Comparison of ENCODE assay signal across 8 cellular contexts in genomic region chr9:68780735-68781134, GRCh38.
DNase-seq lines count a peak whose midpoint lies in the region; ATAC-seq, FAIRE-seq and TF ChIP-seq lines count a peak whose summit lies in the region.

No MANE protein-coding gene starts in this region.

- peak; percentile 32 for ATAC-seq in activated CD4-positive, alpha-beta T cell treated with anti-CD3 and anti-CD28 coated beads for 36 hours

- peaks cover 16% of the 10 kb centered on the region for H3K79me2 ChIP-seq in keratinocyte (ENCODE audit: control insufficient read depth, insufficient read depth, low read length)

- DNase-seq in activated CD4-positive, alpha-beta T cell treated with anti-CD3 and anti-CD28 coated beads for 36 hours, result peak; percentile 57
- no peak for DNase-seq in activated CD4-positive, alpha-beta T cell treated with anti-CD3 and anti-CD28 coated beads for 4 hours
- peak; percentile 18 to 41 for DNase-seq in activated CD4-positive, alpha-beta T cell treated with anti-CD3 and anti-CD28 coated beads, Interleukin-2, amount 50 U/mL, for 48 hours
- DNase-seq in keratinocyte (ENCODE audit: low read depth, low spot score), result no peak
- no peak for DNase-seq in thyroid gland
- DNase-seq in inferior parietal cortex (ENCODE audit: extremely low spot score), result no peak
- no peak for DNase-seq in NCI-H146 (lab: John Stamatoyannopoulos, UW)
- DNase-seq in NCI-H524 (lab: John Stamatoyannopoulos, UW), result no peak

- peaks cover 19% of the 10 kb centered on the region for H3K4me1 ChIP-seq in keratinocyte (ENCODE audit: control insufficient read depth, extremely low read depth, insufficient read depth, low read length)
- H3K4me1 ChIP-seq in thyroid gland, result peaks cover 34 to 35% of the 10 kb centered on the region in 2 donors

- TF ChIP-seq POLR2A in thyroid gland (IDR thresholded peaks at IDR 0.05), result no peak

- POLR2A ChIA-PET in activated CD4-positive, alpha-beta T cell treated with anti-CD3 and anti-CD28 coated beads for 36 hours (lab: Charles Lee), result no interaction called here

- intact Hi-C loops in activated CD4-positive, alpha-beta T cell treated with anti-CD3 and anti-CD28 coated beads for 36 hours (cut with DNase I, micrococcal nuclease), result loop anchor here (1.0 to 10.0 kb wide), 12 partner anchors 22 to 1474 kb away; partner anchors contain the start of genes FXN (in 2 of the 2), PIP5K1B (in 1 of the 2), SMC5 (in 1 of the 2) and TJP2 (in 1 of the 2)
- intact Hi-C loops in thyroid gland (cut with DNase I), result no loop called here

- peak overlapping the region; percentile 85 for H3K9ac ChIP-seq in keratinocyte (ENCODE audit: control insufficient read depth, extremely low read depth, insufficient read depth, low read length)

- H3K9me1 ChIP-seq in keratinocyte (ENCODE audit: control insufficient read depth, extremely low read depth, insufficient read depth, low read length), result no peaks in the 10 kb centered on the region

- no peaks in the 10 kb centered on the region for H4K20me1 ChIP-seq in keratinocyte (ENCODE audit: control insufficient read depth, extremely low read depth, insufficient read depth, low read length)

- dilution Hi-C loops in keratinocyte (cut with MboI; ENCODE audit: extremely low pct_ligation_motif_present, low sequenced_read_pairs), result no loop called here

- H3K27me3 ChIP-seq in keratinocyte (ENCODE audit: control insufficient read depth, extremely low read depth, insufficient read depth, low read length), result no peaks in the 10 kb centered on the region
- H3K27me3 ChIP-seq in thyroid gland, result no peaks in the 10 kb centered on the region

- TF ChIP-seq CTCF in keratinocyte (optimal IDR thresholded peaks at IDR 0.05 in 1 of 3, IDR thresholded peaks at IDR 0.05 in 1 of 3, conservative IDR thresholded peaks at IDR 0.05 in 1 of 3; ENCODE audit: extremely low read depth in 1 of 3, insufficient read depth in 2 of 3, low read length in 3 of 3), result no peak
- TF ChIP-seq CTCF in thyroid gland (IDR thresholded peaks at IDR 0.05), result no peak

- H3K4me3 ChIP-seq in keratinocyte (ENCODE audit: control insufficient read depth in 2 of 3, extremely low read depth in 1 of 3, insufficient read depth in 2 of 3, low read depth in 1 of 3, low read length in 3 of 3), result peak overlapping the region; percentile 64 to 86 (median 77)
- peak overlapping the region; percentile 42 to 70 (median 55) for H3K4me3 ChIP-seq in thyroid gland (replicated peaks in 1 of 3)

- H3K4me3 Mint-ChIP-seq in activated CD4-positive, alpha-beta T cell treated with anti-CD3 and anti-CD28 coated beads for 36 hours, result no peak overlapping the region

- H3K9me3 Mint-ChIP-seq in activated CD4-positive, alpha-beta T cell treated with anti-CD3 and anti-CD28 coated beads for 36 hours (ENCODE audit: low read depth), result no peaks in the 10 kb centered on the region

- FAIRE-seq in keratinocyte (lab: Jason Lieb, UNC), result no peak

- H3K4me1 Mint-ChIP-seq in activated CD4-positive, alpha-beta T cell treated with anti-CD3 and anti-CD28 coated beads for 36 hours, result peaks cover 14% of the 10 kb centered on the region

- peak overlapping the region; percentile 98 for H3K4me2 ChIP-seq in keratinocyte (ENCODE audit: control insufficient read depth, extremely low read depth, insufficient read depth, low read depth, low read length)

- H3K27ac Mint-ChIP-seq in activated CD4-positive, alpha-beta T cell treated with anti-CD3 and anti-CD28 coated beads for 36 hours, result no peak overlapping the region

- peak overlapping the region; percentile 83 for H2AFZ ChIP-seq in keratinocyte (ENCODE audit: control insufficient read depth, low read length)

- H3K27me3 Mint-ChIP-seq in activated CD4-positive, alpha-beta T cell treated with anti-CD3 and anti-CD28 coated beads for 36 hours, result peaks cover 2% of the 10 kb centered on the region

- no peaks in the 10 kb centered on the region for H3K36me3 Mint-ChIP-seq in activated CD4-positive, alpha-beta T cell treated with anti-CD3 and anti-CD28 coated beads for 36 hours (ENCODE audit: low read depth)

- H3K36me3 ChIP-seq in keratinocyte (ENCODE audit: control insufficient read depth in 2 of 2, extremely low read depth in 1 of 2, insufficient read depth in 2 of 2, low read length in 2 of 2), result no peaks in the 10 kb centered on the region
- H3K36me3 ChIP-seq in thyroid gland, result no peaks in the 10 kb centered on the region

- CTCF ChIA-PET in activated CD4-positive, alpha-beta T cell treated with anti-CD3 and anti-CD28 coated beads for 36 hours (lab: Charles Lee), result interaction anchor here (0.6 to 1.5 kb wide), 5 partner anchors 13 to 191 kb away, joined by 3 to 4 read pairs (median 3); no protein-coding TSS in a partner anchor

- H3K9me3 ChIP-seq in keratinocyte (ENCODE audit: control insufficient read depth, low read depth, low read length) (no peaks in the 10 kb centered on the region), thyroid gland (no peaks in the 10 kb centered on the region)

- peak overlapping the region; percentile 83 for H3K27ac ChIP-seq in keratinocyte (ENCODE audit: control insufficient read depth, insufficient read depth, low read length)
- peak overlapping the region in 2 of 3 donors; percentile 83 to 86 for H3K27ac ChIP-seq in thyroid gland

- 13 to 16% methylated on average over 7 of the region's 7 CpGs for WGBS in thyroid gland, 2 donors

Comparison
In these comparisons a context has a peak if more than half of its experiments do, and no peak if none do; other contexts are left out.
1. DNase-seq: peak in activated CD4-positive, alpha-beta T cell treated with anti-CD3 and anti-CD28 coated beads for 36 hours (single experiment) and activated CD4-positive, alpha-beta T cell treated with anti-CD3 and anti-CD28 coated beads, Interleukin-2, amount 50 U/mL, for 48 hours (2 of 2); none in activated CD4-positive, alpha-beta T cell treated with anti-CD3 and anti-CD28 coated beads for 4 hours (0 of 2), keratinocyte (single experiment), thyroid gland (0 of 2), inferior parietal cortex (single experiment), NCI-H146 (single experiment) and NCI-H524 (0 of 2).